Comparison of ENCODE assay signal across 8 cellular contexts in genomic region chr11:9384535-9385287, GRCh38. TPM values are rescaled to one million over a fixed set of nuclear protein-coding genes. Genes with fewer than 3 reads are reported as not detected.
DNase-seq lines count a peak whose midpoint lies in the region; ATAC-seq and TF ChIP-seq lines count a peak whose summit lies in the region.

Gene IPO7, plus strand, starts transcription at chr11:9384652. Its CDS starts 112 bp downstream, at chr11:9384764.

- peak within 1 kb of the TSS; percentile 97 for H2AK5ac ChIP-seq in neuronal stem cell (ENCODE audit: low read depth, low read length)

- peaks cover 10% of the 10 kb centered on the region for H3K79me1 ChIP-seq in neuronal stem cell (ENCODE audit: low read depth, low read length)

- H2BK15ac ChIP-seq in neuronal stem cell (ENCODE audit: low read length): no peak within 1 kb of the TSS

- H3K4ac ChIP-seq in neuronal stem cell (ENCODE audit: low read length): peak within 1 kb of the TSS; percentile 84

- H3K27me3 ChIP-seq in foreskin keratinocyte: no peaks in the 10 kb centered on the region
- no peaks in the 10 kb centered on the region for H3K27me3 ChIP-seq in neuronal stem cell (ENCODE audit: control insufficient read depth in 3 of 3, insufficient read depth in 3 of 3, low read depth in 1 of 3, low read length in 3 of 3)

- H2BK120ac ChIP-seq in neuronal stem cell (ENCODE audit: low read depth, low read length): peak within 1 kb of the TSS; percentile 76

- peak within 1 kb of the TSS; percentile 94 for H3K14ac ChIP-seq in neuronal stem cell (ENCODE audit: low read length)

- TF ChIP-seq CTCF in LNCAP (IDR thresholded peaks at IDR 0.05): peak; percentile 25; the same call in 1 of the 2 replicates
- TF ChIP-seq CTCF in foreskin keratinocyte (conservative IDR thresholded peaks at IDR 0.05): peak; percentile 54
- TF ChIP-seq CTCF in subcutaneous adipose tissue (IDR thresholded peaks at IDR 0.05; ENCODE audit: low read depth): no peak

- peak within 1 kb of the TSS; percentile 92 for H2AFZ ChIP-seq in neuronal stem cell (ENCODE audit: low read length)

- peak within 1 kb of the TSS; percentile 99 for H3K9ac ChIP-seq in neuronal stem cell (ENCODE audit: low read depth, low read length, poor library complexity)

- H3K9me3 ChIP-seq in neuronal stem cell (replicated peaks in 1 of 2; ENCODE audit: control insufficient read depth in 2 of 2, insufficient read depth in 1 of 2, low read depth in 1 of 2, low read length in 2 of 2): peaks cover 0 to under 1% of the 10 kb centered on the region in 2 donors

- peak within 1 kb of the TSS; percentile 78 for H3K4me2 ChIP-seq in neuronal stem cell (ENCODE audit: insufficient read depth, low read length, poor library complexity, severe bottlenecking)

- peak within 1 kb of the TSS; percentile 98 for H2BK5ac ChIP-seq in neuronal stem cell (ENCODE audit: low read length)

- H3K27ac ChIP-seq in foreskin keratinocyte (peak within 1 kb of the TSS; percentile 85), neuronal stem cell (replicated peaks; ENCODE audit: low read length) (peak within 1 kb of the TSS; percentile 93)

- DNase-seq in ELR (ENCODE audit: low read depth) (peak; percentile 94), GOT3 (lab: John Stamatoyannopoulos, UW) (peak; percentile 30), SIG-M5 treated with dmso at 0.1 percent for 504 hours (lab: John Stamatoyannopoulos, UW; ENCODE audit: unreplicated experiment) (peak; percentile 85), activated gamma-delta T cell treated with Interleukin-2 at 50 U/mL for 16 hours (peak; percentile 81), foreskin keratinocyte (peak; percentile 71 to 84), neuronal stem cell (ENCODE audit: low spot score) (peak; percentile 82)

- WGBS in neuronal stem cell (ENCODE audit: extremely low coverage in 2 of 2, insufficient read length in 2 of 2, insufficient replicate concordance in 1 of 2), 2 donors: no CpG with 5 or more reads among the region's 69 CpGs

- peak; percentile 91 for ATAC-seq in foreskin keratinocyte

- H4K91ac ChIP-seq in neuronal stem cell (ENCODE audit: low read depth, low read length, poor library complexity): peak within 1 kb of the TSS; percentile 65

- no peak within 1 kb of the TSS for H2BK12ac ChIP-seq in neuronal stem cell (ENCODE audit: low read length)

- H3K4me1 ChIP-seq in foreskin keratinocyte (peaks cover 13% of the 10 kb centered on the region), neuronal stem cell (ENCODE audit: control insufficient read depth in 2 of 2, insufficient read depth in 1 of 2, low read depth in 1 of 2, low read length in 2 of 2) (peaks cover 0 to 2% of the 10 kb centered on the region in 2 donors)

- H4K8ac ChIP-seq in neuronal stem cell (ENCODE audit: low read depth, low read length): peak within 1 kb of the TSS; percentile 6

- peaks cover 0 to 33% of the 10 kb centered on the region in 2 donors for H3K36me3 ChIP-seq in neuronal stem cell (replicated peaks in 1 of 2; ENCODE audit: control insufficient read depth in 2 of 2, insufficient read depth in 2 of 2, low read length in 2 of 2)

- peak within 1 kb of the TSS; percentile 98 for H3K18ac ChIP-seq in neuronal stem cell (ENCODE audit: low read length)

- peak within 1 kb of the TSS; percentile 79 to 100 for H3K4me3 ChIP-seq in neuronal stem cell (ENCODE audit: low read length in 2 of 2)

- peak within 1 kb of the TSS; percentile 96 for H3K23ac ChIP-seq in neuronal stem cell (ENCODE audit: low read depth, low read length, poor library complexity)

RNA-seq across cellular contexts. Expression of gene IPO7, which starts in this region (rescaled TPM):
- total RNA-seq in foreskin keratinocyte: 124 and 127 TPM in 2 replicates
- polyA plus RNA-seq in foreskin keratinocyte: 28.7 and 35.1 TPM in 2 replicates
- 90.9 TPM for polyA plus RNA-seq in neuronal stem cell (2013, experiment 1 of 2)
- polyA plus RNA-seq in neuronal stem cell (2013, experiment 2 of 2): 92.6 TPM
- 100 to 1,000 TPM in 1 of 4 donors, 10 to 100 TPM in 3; 54.1 to 114 (median 75.5) TPM for total RNA-seq in subcutaneous adipose tissue

Comparison
In these comparisons a context has a peak if more than half of its experiments do, and no peak if none do; other contexts are left out.
1. Peak in every context shown above with its lines: DNase-seq, ATAC-seq, H3K4me3 ChIP-seq and H3K27ac ChIP-seq.
2. DNase-seq: peak in every context shown above with its lines; median percentile 94 in ELR; 85 in SIG-M5 treated with dmso at 0.1 percent for 504 hours; 82 in neuronal stem cell; 81 in activated gamma-delta T cell treated with Interleukin-2 at 50 U/mL for 16 hours; 78 in foreskin keratinocyte; 30 in GOT3.